Comparison of ENCODE assay signal across 36 cellular contexts in the genomic region with DNA sequence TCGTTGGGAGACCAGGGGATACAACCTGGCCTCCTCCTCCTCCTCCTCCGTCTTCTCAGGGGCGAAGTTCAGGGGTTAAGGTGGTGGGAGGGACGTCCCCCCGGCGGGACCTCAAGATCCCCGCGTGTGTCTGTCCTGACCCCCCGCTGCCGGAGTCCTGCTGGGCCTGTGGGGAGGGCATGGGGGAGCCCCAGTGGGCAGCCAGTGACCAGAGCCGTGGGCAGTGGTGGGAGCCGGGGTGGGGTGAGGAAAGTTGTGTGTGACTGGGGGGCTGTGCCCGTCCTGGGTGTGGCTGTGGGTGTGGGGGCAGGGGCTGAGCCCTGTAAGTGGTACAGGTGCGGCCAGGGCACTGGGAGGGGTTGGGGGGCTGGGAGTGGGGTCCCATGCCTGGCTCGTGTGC.
"Had no signal": no experiment of that assay in that cellular context is flagged by ENCODE, and none has a peak within 500 bp of the region (broad histone marks: within the 10 kb centered on the region; RNA-seq: fewer than 3 reads in every experiment).

No MANE protein-coding gene starts in this region.

- H3K4me3 Mint-ChIP-seq: activated CD4-positive, alpha-beta memory T cell treated with anti-CD3 and anti-CD28 coated beads for 36 hours; activated CD4-positive, alpha-beta T cell treated with anti-CD3 and anti-CD28 coated beads for 36 hours; activated CD4-positive, alpha-beta T cell treated with anti-CD3 and anti-CD28 coated beads, Interleukin-2, amount 10 ng/mL, durations not matched to agents 24 days and 14 days; activated CD8-positive, alpha-beta memory T cell treated with anti-CD3 and anti-CD28 coated beads, Interleukin-2, amount 10 ng/mL, durations not matched to agents 7 days and 5 days; activated CD8-positive, alpha-beta T cell treated with anti-CD3 and anti-CD28 coated beads, Interleukin-2, amount 10 ng/mL, durations not matched to agents 7 days and 5 days; activated naive CD4-positive, alpha-beta T cell treated with anti-CD3 and anti-CD28 coated beads for 36 hours; activated naive CD4-positive, alpha-beta T cell treated with anti-CD3 and anti-CD28 coated beads, Interleukin-2, amount 50 U/mL, for 24 hours; activated naive CD8-positive, alpha-beta T cell treated with anti-CD3 and anti-CD28 coated beads for 36 hours; activated naive CD8-positive, alpha-beta T cell treated with anti-CD3 and anti-CD28 coated beads, Interleukin-2, amount 50 U/mL, for 24 hours; activated T-helper 1 cell treated with anti-CD3 and anti-CD28 coated beads, Interleukin-12 subunit alpha, Interleukin-12 subunit beta, Interleukin-2, Interleukin-4 antibody, amounts not matched to agents 30 ng/mL and 10 ng/mL and 1 ng/mL, durations not matched to agents 14 hours and 24 hours and 36 hours; effector memory CD8-positive, alpha-beta T cell; T-helper 17 cell; T-helper 2 cell treated with Interferon-gamma antibody and Interleukin-4, amounts not matched to agents 5 μg/mL and 100 μg/mL, for 36 hours had no signal

- H3K27me3 ChIP-seq: adrenal gland, foreskin keratinocyte had no signal

- H3K9me3 Mint-ChIP-seq: activated CD4-positive, alpha-beta memory T cell treated with anti-CD3 and anti-CD28 coated beads for 36 hours; activated CD4-positive, alpha-beta T cell treated with anti-CD3 and anti-CD28 coated beads, Interleukin-2, amount 10 ng/mL, durations not matched to agents 24 days and 14 days; activated naive CD4-positive, alpha-beta T cell treated with anti-CD3 and anti-CD28 coated beads for 36 hours; activated naive CD4-positive, alpha-beta T cell treated with anti-CD3 and anti-CD28 coated beads, Interleukin-2, amount 50 U/mL, for 24 hours; activated naive CD8-positive, alpha-beta T cell treated with anti-CD3 and anti-CD28 coated beads for 36 hours; activated naive CD8-positive, alpha-beta T cell treated with anti-CD3 and anti-CD28 coated beads, Interleukin-2, amount 50 U/mL, for 24 hours; activated T-helper 1 cell treated with anti-CD3 and anti-CD28 coated beads, Interleukin-12 subunit alpha, Interleukin-12 subunit beta, Interleukin-2, Interleukin-4 antibody, amounts not matched to agents 30 ng/mL and 10 ng/mL and 1 ng/mL, durations not matched to agents 14 hours and 24 hours and 36 hours; activated T-helper 2 cell treated with anti-CD3 and anti-CD28 coated beads, Interferon-gamma antibody, Interleukin-2, Interleukin-4, amounts not matched to agents 10 μg/mL and 5 μg/mL and 100 μg/mL, durations not matched to agents 14 hours and 24 hours and 36 hours; effector memory CD8-positive, alpha-beta T cell; T-helper 2 cell treated with Interferon-gamma antibody and Interleukin-4, amounts not matched to agents 5 μg/mL and 100 μg/mL, for 36 hours had no signal

- H3K9me3 ChIP-seq: adrenal gland, body of pancreas, esophagus muscularis mucosa, gastrocnemius medialis, heart right ventricle had no signal

- H3K36me3 Mint-ChIP-seq: activated CD4-positive, alpha-beta memory T cell treated with anti-CD3 and anti-CD28 coated beads for 36 hours; activated CD8-positive, alpha-beta memory T cell treated with anti-CD3 and anti-CD28 coated beads, Interleukin-2, amount 10 ng/mL, durations not matched to agents 7 days and 5 days; activated naive CD4-positive, alpha-beta T cell treated with anti-CD3 and anti-CD28 coated beads, Interleukin-2, amount 50 U/mL, for 24 hours; activated naive CD8-positive, alpha-beta T cell treated with anti-CD3 and anti-CD28 coated beads for 36 hours had no signal

- DNase-seq: activated CD4-positive, alpha-beta memory T cell treated with anti-CD3 and anti-CD28 coated beads for 36 hours; activated CD4-positive, alpha-beta T cell treated with anti-CD3 and anti-CD28 coated beads for 36 hours; activated CD4-positive, alpha-beta T cell treated with anti-CD3 and anti-CD28 coated beads, Interleukin-2, amount 10 ng/mL, durations not matched to agents 24 days and 14 days; activated CD4-positive, CD25-positive, alpha-beta regulatory T cell; activated CD4-positive, CD25-positive, alpha-beta regulatory T cell treated with anti-CD3 and anti-CD28 coated beads, Interleukin-2, amount 50 U/mL, for 72 hours; activated CD8-positive, alpha-beta memory T cell treated with anti-CD3 and anti-CD28 coated beads, Interleukin-2, amount 10 ng/mL, durations not matched to agents 7 days and 5 days; activated CD8-positive, alpha-beta memory T cell treated with anti-CD3 and anti-CD28 coated beads, Interleukin-2, amount 50 U/mL, for 4 hours; activated CD8-positive, alpha-beta T cell treated with anti-CD3 and anti-CD28 coated beads, Interleukin-2, amount 10 ng/mL, durations not matched to agents 7 days and 5 days; activated effector memory CD4-positive, alpha-beta T cell treated with anti-CD3 and anti-CD28 coated beads, Interleukin-2, amount 50 U/mL, for 16 hours; activated naive CD4-positive, alpha-beta T cell treated with anti-CD3 and anti-CD28 coated beads for 36 hours; activated naive CD8-positive, alpha-beta T cell treated with anti-CD3 and anti-CD28 coated beads for 36 hours; activated naive CD8-positive, alpha-beta T cell treated with anti-CD3 and anti-CD28 coated beads, Interleukin-2, amount 50 U/mL, for 24 hours; activated T-cell treated with anti-CD3 and anti-CD28 coated beads, Interleukin-2, amount 50 U/mL, for 1 hour; activated T-cell treated with anti-CD3 and anti-CD28 coated beads, Interleukin-2, amount 50 U/mL, for 48 hours; adrenal gland; amygdala; aorta; body of pancreas; caudate nucleus; cortex of kidney; dermis blood vessel endothelial cell; effector CD4-positive, alpha-beta T cell; effector memory CD8-positive, alpha-beta T cell; erythroblast; foreskin keratinocyte; gastrocnemius medialis; glutamatergic neuron; heart right ventricle; T-helper 17 cell; T1000 had no signal

- H3K27me3 Mint-ChIP-seq: activated CD4-positive, alpha-beta T cell treated with anti-CD3 and anti-CD28 coated beads for 36 hours; activated naive CD4-positive, alpha-beta T cell treated with anti-CD3 and anti-CD28 coated beads, Interleukin-2, amount 50 U/mL, for 24 hours; activated naive CD8-positive, alpha-beta T cell treated with anti-CD3 and anti-CD28 coated beads for 36 hours; T-helper 17 cell had no signal

- FAIRE-seq: colon had no signal

- H3K27ac ChIP-seq: adrenal gland, body of pancreas, foreskin keratinocyte, gastrocnemius medialis, heart right ventricle had no signal

- ATAC-seq: activated CD4-positive, alpha-beta T cell treated with anti-CD3 and anti-CD28 coated beads for 36 hours; activated CD8-positive, alpha-beta memory T cell treated with anti-CD3 and anti-CD28 coated beads, Interleukin-2, amount 10 ng/mL, durations not matched to agents 7 days and 5 days; activated CD8-positive, alpha-beta T cell treated with anti-CD3 and anti-CD28 coated beads, Interleukin-2, amount 10 ng/mL, durations not matched to agents 7 days and 5 days; activated naive CD8-positive, alpha-beta T cell treated with anti-CD3 and anti-CD28 coated beads, Interleukin-2, amount 50 U/mL, for 24 hours; body of pancreas; effector memory CD8-positive, alpha-beta T cell; foreskin keratinocyte; gastrocnemius medialis; heart right ventricle; T-helper 17 cell had no signal

- H3K4me1 ChIP-seq: foreskin keratinocyte had no signal

- H3K4me3 ChIP-seq: adrenal gland, body of pancreas, esophagus muscularis mucosa, gastrocnemius medialis, heart right ventricle had no signal

- H3K27ac Mint-ChIP-seq: activated CD4-positive, alpha-beta memory T cell treated with anti-CD3 and anti-CD28 coated beads for 36 hours; activated CD4-positive, alpha-beta T cell treated with anti-CD3 and anti-CD28 coated beads for 36 hours; activated CD4-positive, alpha-beta T cell treated with anti-CD3 and anti-CD28 coated beads, Interleukin-2, amount 10 ng/mL, durations not matched to agents 24 days and 14 days; activated CD8-positive, alpha-beta memory T cell treated with anti-CD3 and anti-CD28 coated beads, Interleukin-2, amount 10 ng/mL, durations not matched to agents 7 days and 5 days; activated CD8-positive, alpha-beta T cell treated with anti-CD3 and anti-CD28 coated beads, Interleukin-2, amount 10 ng/mL, durations not matched to agents 7 days and 5 days; activated naive CD4-positive, alpha-beta T cell treated with anti-CD3 and anti-CD28 coated beads for 36 hours; activated naive CD4-positive, alpha-beta T cell treated with anti-CD3 and anti-CD28 coated beads, Interleukin-2, amount 50 U/mL, for 24 hours; activated naive CD8-positive, alpha-beta T cell treated with anti-CD3 and anti-CD28 coated beads for 36 hours; activated naive CD8-positive, alpha-beta T cell treated with anti-CD3 and anti-CD28 coated beads, Interleukin-2, amount 50 U/mL, for 24 hours; activated T-helper 1 cell treated with anti-CD3 and anti-CD28 coated beads, Interleukin-12 subunit alpha, Interleukin-12 subunit beta, Interleukin-2, Interleukin-4 antibody, amounts not matched to agents 30 ng/mL and 10 ng/mL and 1 ng/mL, durations not matched to agents 14 hours and 24 hours and 36 hours; activated T-helper 2 cell treated with anti-CD3 and anti-CD28 coated beads, Interferon-gamma antibody, Interleukin-2, Interleukin-4, amounts not matched to agents 10 μg/mL and 5 μg/mL and 100 μg/mL, durations not matched to agents 14 hours and 24 hours and 36 hours; effector memory CD8-positive, alpha-beta T cell; T-helper 17 cell; T-helper 2 cell treated with Interferon-gamma antibody and Interleukin-4, amounts not matched to agents 5 μg/mL and 100 μg/mL, for 36 hours had no signal

- H3K36me3 ChIP-seq: adrenal gland, gastrocnemius medialis had no signal
